Comparison of ENCODE assay signal across 2 cellular contexts in genomic region chr5:152811985-152812384, GRCh38.
TF ChIP-seq lines count a peak whose summit lies in the region.

No MANE protein-coding gene starts in this region.

TF ChIP-seq in HEK293, 187 proteins besides CTCF, POLR2A, EP300 and RAD21 (continued from another document):
- TF ChIP-seq, protein P1, sequence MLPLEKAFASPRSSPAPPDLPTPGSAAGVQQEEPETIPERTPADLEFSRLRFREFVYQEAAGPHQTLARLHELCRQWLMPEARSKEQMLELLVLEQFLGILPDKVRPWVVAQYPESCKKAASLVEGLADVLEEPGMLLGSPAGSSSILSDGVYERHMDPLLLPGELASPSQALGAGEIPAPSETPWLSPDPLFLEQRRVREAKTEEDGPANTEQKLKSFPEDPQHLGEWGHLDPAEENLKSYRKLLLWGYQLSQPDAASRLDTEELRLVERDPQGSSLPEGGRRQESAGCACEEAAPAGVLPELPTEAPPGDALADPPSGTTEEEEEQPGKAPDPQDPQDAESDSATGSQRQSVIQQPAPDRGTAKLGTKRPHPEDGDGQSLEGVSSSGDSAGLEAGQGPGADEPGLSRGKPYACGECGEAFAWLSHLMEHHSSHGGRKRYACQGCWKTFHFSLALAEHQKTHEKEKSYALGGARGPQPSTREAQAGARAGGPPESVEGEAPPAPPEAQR (tag by site-specific recombination; IDR thresholded peaks at IDR 0.05) = no peak
- TF ChIP-seq ZNF133 (tag by site-specific recombination; IDR thresholded peaks at IDR 0.05) = peak; percentile 30; the same call in 1 of the 2 replicates

TF ChIP-seq in WTC11, 78 proteins besides CTCF, POLR2A, EP300 and RAD21 (continued from another document):
- no peak for TF ChIP-seq HMGXB4 (CRISPR knock-in tag; IDR thresholded peaks at IDR 0.05)
- TF ChIP-seq FOXP4 (CRISPR knock-in tag; IDR thresholded peaks at IDR 0.05) = no peak
